In genomic region chr17:7314719-7315569, GRCh38 we compare ENCODE assay signal across 1 cellular context.
A peak's percentile ranks its signal among the peaks of the same experiment; 100 is the strongest.
TF ChIP-seq lines count a peak whose summit lies in the region.

Gene GPS2, minus strand, starts transcription at chr17:7315360. Its CDS starts 308 bp downstream, at chr17:7315052.

TF ChIP-seq in WTC11, 78 proteins besides CTCF, POLR2A, EP300 and RAD21 (continued from another document and continues in another):
- no peak for TF ChIP-seq PREB (CRISPR knock-in tag; IDR thresholded peaks at IDR 0.05; ENCODE audit: borderline replicate concordance)
- TF ChIP-seq NFATC4 (CRISPR knock-in tag; IDR thresholded peaks at IDR 0.05): no peak
- no peak for TF ChIP-seq ZMAT4 (CRISPR knock-in tag; IDR thresholded peaks at IDR 0.05)
- no peak for TF ChIP-seq ZBTB43 (CRISPR knock-in tag; IDR thresholded peaks at IDR 0.05)
- no peak for TF ChIP-seq CDX4 (CRISPR knock-in tag; IDR thresholded peaks at IDR 0.05; ENCODE audit: borderline replicate concordance)
- TF ChIP-seq CBFB (CRISPR knock-in tag; IDR thresholded peaks at IDR 0.05; ENCODE audit: low read depth): 0 out of 2 replicates have a peak, but pooled peaks have one; percentile 77
- no peak for TF ChIP-seq ZNF281 (CRISPR knock-in tag; IDR thresholded peaks at IDR 0.05)
- TF ChIP-seq NFE2L1 (CRISPR knock-in tag; IDR thresholded peaks at IDR 0.05): peak; percentile 55; the same call in 1 of the 2 replicates
- no peak for TF ChIP-seq ERG (CRISPR knock-in tag; IDR thresholded peaks at IDR 0.05)
- TF ChIP-seq FOXP1 (CRISPR knock-in tag; IDR thresholded peaks at IDR 0.05; ENCODE audit: borderline replicate concordance): peak; percentile 71; the same call in 1 of the 2 replicates
- no peak; the same call in 1 of the 2 replicates for TF ChIP-seq NFYB (CRISPR knock-in tag; conservative IDR thresholded peaks at IDR 0.05; ENCODE audit: low read depth)
- 0 out of 2 replicates have a peak, but pooled peaks have one; percentile 17 for TF ChIP-seq E2F4 (CRISPR knock-in tag; IDR thresholded peaks at IDR 0.05; ENCODE audit: borderline replicate concordance, low read depth)
- TF ChIP-seq EMX1 (CRISPR knock-in tag; IDR thresholded peaks at IDR 0.05): 0 out of 2 replicates have a peak, but pooled peaks have one; percentile 53
- TF ChIP-seq ZNF425 (CRISPR knock-in tag; conservative IDR thresholded peaks at IDR 0.05): no peak
- no peak for TF ChIP-seq RELA (CRISPR knock-in tag; IDR thresholded peaks at IDR 0.05; ENCODE audit: borderline replicate concordance)
- TF ChIP-seq ESRRA (CRISPR knock-in tag; IDR thresholded peaks at IDR 0.05; ENCODE audit: borderline replicate concordance): no peak
- peak; percentile 84 for TF ChIP-seq GABPB1 (CRISPR knock-in tag; IDR thresholded peaks at IDR 0.05)
- peak; percentile 78; the same call in 1 of the 2 replicates for TF ChIP-seq HMGXB4 (CRISPR knock-in tag; IDR thresholded peaks at IDR 0.05)
- TF ChIP-seq ETV6 (CRISPR knock-in tag; IDR thresholded peaks at IDR 0.05): peak; percentile 48; the same call in 1 of the 2 replicates
- 0 out of 2 replicates have a peak, but pooled peaks have one; percentile 65 for TF ChIP-seq ZNF532 (CRISPR knock-in tag; IDR thresholded peaks at IDR 0.05; ENCODE audit: borderline replicate concordance)
- TF ChIP-seq SOX15 (CRISPR knock-in tag; IDR thresholded peaks at IDR 0.05): no peak
- TF ChIP-seq ZSCAN18 (CRISPR knock-in tag; IDR thresholded peaks at IDR 0.05): no peak
- peak; percentile 45; the same call in 1 of the 2 replicates for TF ChIP-seq USF1 (CRISPR knock-in tag; IDR thresholded peaks at IDR 0.05)
- peak; percentile 66; the same call in 1 of the 2 replicates for TF ChIP-seq FOXP4 (CRISPR knock-in tag; IDR thresholded peaks at IDR 0.05)
- 0 out of 2 replicates have a peak, but pooled peaks have one; percentile 80 for TF ChIP-seq ATF1 (CRISPR knock-in tag; IDR thresholded peaks at IDR 0.05)
- peak; percentile 79; the same call in 1 of the 2 replicates for TF ChIP-seq E2F5 (CRISPR knock-in tag; IDR thresholded peaks at IDR 0.05)
- TF ChIP-seq SMAD4 (CRISPR knock-in tag; IDR thresholded peaks at IDR 0.05): no peak
